ENCODE assay signal across 11 cellular contexts in genomic region chr4:2673157-2673556, GRCh38.
DNase-seq lines count a peak whose midpoint lies in the region; ATAC-seq and TF ChIP-seq lines count a peak whose summit lies in the region.
"Had no signal": no experiment of that assay in that cellular context is flagged by ENCODE, and none has a peak within 500 bp of the region (broad histone marks: within the 10 kb centered on the region; RNA-seq: fewer than 3 reads in every experiment).

No MANE protein-coding gene starts in this region.

- peaks cover 4% of the 10 kb centered on the region for H3K9me3 Mint-ChIP-seq in memory B cell
- no peaks in the 10 kb centered on the region for H3K9me3 Mint-ChIP-seq in naive thymus-derived CD8-positive, alpha-beta T cell

- intact Hi-C loops in tibial artery (cut with DNase I; ENCODE audit: low total_unique reads) = no loop called here

- no peaks in the 10 kb centered on the region for H3K9me3 ChIP-seq in tibial artery

- H3K36me3 Mint-ChIP-seq in memory B cell = peaks cover 54% of the 10 kb centered on the region
- peaks cover 11 to 89% (median 23%) of the 10 kb centered on the region in 3 donors for H3K36me3 Mint-ChIP-seq in naive thymus-derived CD8-positive, alpha-beta T cell

- POLR2A ChIA-PET in naive thymus-derived CD8-positive, alpha-beta T cell (lab: Charles Lee) = no interaction called here

- TF ChIP-seq CTCF in C4-2B (conservative IDR thresholded peaks at IDR 0.05) = peak; percentile 23
- TF ChIP-seq CTCF in astrocyte of the cerebellum (IDR thresholded peaks at IDR 0.05; ENCODE audit: low read depth, low read length, missing control alignments) = peak; percentile 49
- no peak for TF ChIP-seq CTCF in tibial artery (IDR thresholded peaks at IDR 0.05)
- TF ChIP-seq CTCF in omental fat pad (IDR thresholded peaks at IDR 0.05) = no peak

- in situ Hi-C loops in astrocyte of the cerebellum (cut with HindIII; ENCODE audit: low sequenced_read_pairs) = no loop called here

- no peak overlapping the region for H3K4me3 ChIP-seq in astrocyte of the cerebellum (ENCODE audit: low read depth, low read length)
- no peak overlapping the region for H3K4me3 ChIP-seq in tibial artery

- H3K4me1 Mint-ChIP-seq in memory B cell = peaks cover 21% of the 10 kb centered on the region
- H3K4me1 Mint-ChIP-seq in naive thymus-derived CD8-positive, alpha-beta T cell = peaks cover 18 to 36% (median 23%) of the 10 kb centered on the region in 4 donors

- H3K27ac ChIP-seq in C4-2B (no peak overlapping the region), tibial artery (no peak overlapping the region)

- no peaks in the 10 kb centered on the region for H3K4me1 ChIP-seq in tibial artery

- no peaks in the 10 kb centered on the region for H3K27me3 ChIP-seq in tibial artery

- H3K27me3 Mint-ChIP-seq in memory B cell = no peaks in the 10 kb centered on the region
- H3K27me3 Mint-ChIP-seq in naive thymus-derived CD8-positive, alpha-beta T cell = no peaks in the 10 kb centered on the region

- H3K27ac Mint-ChIP-seq in memory B cell = peak overlapping the region; percentile 85
- H3K27ac Mint-ChIP-seq in naive thymus-derived CD8-positive, alpha-beta T cell = peak overlapping the region in 3 of 10 donors; percentile 36 to 79 (median 51)

- DNase-seq in HT-29 (ENCODE audit: low spot score) (peak; percentile 25), astrocyte of the cerebellum (ENCODE audit: low read depth) (no peak), memory B cell (ENCODE audit: low spot score in 2 of 2) (no peak), tibial artery (no peak), omental fat pad (ENCODE audit: low spot score) (no peak), SHP77 (lab: John Stamatoyannopoulos, UW) (no peak)
- no peak for DNase-seq in naive thymus-derived CD8-positive, alpha-beta T cell
- DNase-seq: activated T-cell treated with anti-CD3 and anti-CD28 coated beads, Interleukin-2, amount 50 U/mL, for 72 hours; NCI-H1092; OCI-M1 had no signal

- H3K4me3 Mint-ChIP-seq in memory B cell = no peak overlapping the region
- H3K4me3 Mint-ChIP-seq in naive thymus-derived CD8-positive, alpha-beta T cell = no peak overlapping the region
- H3K4me3 Mint-ChIP-seq: activated T-cell treated with anti-CD3 and anti-CD28 coated beads, Interleukin-2, amount 50 U/mL, for 72 hours had no signal

- H3K36me3 ChIP-seq in tibial artery = peaks cover 35 to 72% (median 60%) of the 10 kb centered on the region in 3 donors

- no peak for ATAC-seq in memory B cell (ENCODE audit: low read depth)
- no peak for ATAC-seq in naive thymus-derived CD8-positive, alpha-beta T cell
- no peak for ATAC-seq in omental fat pad (ENCODE audit: low FRiP score)
- ATAC-seq: activated T-cell treated with anti-CD3 and anti-CD28 coated beads, Interleukin-2, amount 50 U/mL, for 72 hours had no signal

Comparison
In these comparisons a context has a peak if more than half of its experiments do, and no peak if none do; other contexts are left out.
1. CTCF ChIP-seq: peak in C4-2B (single experiment) and astrocyte of the cerebellum (single experiment); none in tibial artery (0 of 2) and omental fat pad (0 of 3).